In genomic region chr18:3261035-3261392, GRCh38 we compare ENCODE assay signal across 8 cellular contexts. TPM values are rescaled to one million over a fixed set of nuclear protein-coding genes. Genes with fewer than 3 reads are reported as not detected.
DNase-seq lines count a peak whose midpoint lies in the region; ATAC-seq and TF ChIP-seq lines count a peak whose summit lies in the region.

No MANE protein-coding gene starts in this region.

- WGBS in endodermal cell (ENCODE audit: insufficient coverage in 1 of 2, insufficient read length in 1 of 2), 2 experiments = 23 to 27% methylated on average over 3 to 5 of the region's 5 CpGs
- WGBS in neuronal stem cell (ENCODE audit: extremely low coverage in 2 of 2, insufficient read length in 2 of 2, insufficient replicate concordance in 1 of 2), 2 donors = no CpG with 5 or more reads among the region's 5 CpGs

- H3K27ac Mint-ChIP-seq in CD8-positive, alpha-beta T cell = peak overlapping the region; percentile 100
- peak overlapping the region; percentile 99 for H3K27ac Mint-ChIP-seq in endodermal cell

- H4K8ac ChIP-seq in neuronal stem cell (ENCODE audit: low read depth, low read length) = no peak overlapping the region

- no peak overlapping the region for H2BK15ac ChIP-seq in neuronal stem cell (ENCODE audit: low read length)

- peak overlapping the region; percentile 97 for H3K27ac ChIP-seq in CD8-positive, alpha-beta T cell (ENCODE audit: low read depth, low read length)
- H3K27ac ChIP-seq in OCI-LY3 (ENCODE audit: low read length) = peak overlapping the region; percentile 67
- H3K27ac ChIP-seq in endodermal cell (ENCODE audit: low read depth, low read length) = peak overlapping the region; percentile 99
- H3K27ac ChIP-seq in neuronal stem cell (replicated peaks; ENCODE audit: low read length) = peak overlapping the region; percentile 94

- peaks cover 6% of the 10 kb centered on the region for H3K79me1 ChIP-seq in neuronal stem cell (ENCODE audit: low read depth, low read length)

- H3K36me3 Mint-ChIP-seq in CD8-positive, alpha-beta T cell = peaks cover 43% of the 10 kb centered on the region
- H3K36me3 Mint-ChIP-seq in endodermal cell (ENCODE audit: low read depth) = peaks cover 22% of the 10 kb centered on the region

- H3K27me3 ChIP-seq in CD8-positive, alpha-beta T cell (ENCODE audit: insufficient read depth, low read length) = no peaks in the 10 kb centered on the region
- no peaks in the 10 kb centered on the region for H3K27me3 ChIP-seq in OCI-LY3 (ENCODE audit: low read depth, low read length)
- no peaks in the 10 kb centered on the region for H3K27me3 ChIP-seq in endodermal cell (ENCODE audit: control insufficient read depth, insufficient read depth, low read length, poor library complexity, severe bottlenecking)
- H3K27me3 ChIP-seq in neuronal stem cell (ENCODE audit: control insufficient read depth in 3 of 3, insufficient read depth in 3 of 3, low read depth in 1 of 3, low read length in 3 of 3) = no peaks in the 10 kb centered on the region

- no peaks in the 10 kb centered on the region for H3K27me3 Mint-ChIP-seq in CD8-positive, alpha-beta T cell (ENCODE audit: low read depth)
- no peaks in the 10 kb centered on the region for H3K27me3 Mint-ChIP-seq in endodermal cell (ENCODE audit: insufficient read depth)

- no peak overlapping the region for H4K91ac ChIP-seq in neuronal stem cell (ENCODE audit: low read depth, low read length, poor library complexity)

- H2AFZ ChIP-seq in OCI-LY3 (ENCODE audit: low read depth, low read length) (peak overlapping the region; percentile 66), neuronal stem cell (ENCODE audit: low read length) (peak overlapping the region; percentile 99)

- no peak for TF ChIP-seq CTCF in CD8-positive, alpha-beta T cell (IDR thresholded peaks at IDR 0.05)
- TF ChIP-seq CTCF in OCI-LY3 (IDR thresholded peaks at IDR 0.05; ENCODE audit: low read depth, low read length) (no peak), endodermal cell (conservative IDR thresholded peaks at IDR 0.05) (no peak)

- H3K4me3 ChIP-seq in CD8-positive, alpha-beta T cell (ENCODE audit: low read depth, low read length) = peak overlapping the region; percentile 72
- H3K4me3 ChIP-seq in OCI-LY3 (ENCODE audit: low read length) (peak overlapping the region; percentile 82), endodermal cell (ENCODE audit: low read length) (peak overlapping the region; percentile 99), neuronal stem cell (ENCODE audit: low read length in 2 of 2) (peak overlapping the region; percentile 65 to 98)

- no peak overlapping the region for H2BK5ac ChIP-seq in neuronal stem cell (ENCODE audit: low read length)

- no peak overlapping the region for H2BK12ac ChIP-seq in neuronal stem cell (ENCODE audit: low read length)

- peak; percentile 3 for ATAC-seq in CD8-positive, alpha-beta T cell

- H3K36me3 ChIP-seq in CD8-positive, alpha-beta T cell (ENCODE audit: insufficient read depth, low read length) = peaks cover 13% of the 10 kb centered on the region
- peaks cover 27% of the 10 kb centered on the region for H3K36me3 ChIP-seq in OCI-LY3 (replicated peaks; ENCODE audit: low read depth, low read length)
- peaks cover 37% of the 10 kb centered on the region for H3K36me3 ChIP-seq in endodermal cell (ENCODE audit: control insufficient read depth, insufficient read depth, low read length)
- H3K36me3 ChIP-seq in neuronal stem cell (replicated peaks in 1 of 2; ENCODE audit: control insufficient read depth in 2 of 2, insufficient read depth in 2 of 2, low read length in 2 of 2) = peaks cover 6 to 32% of the 10 kb centered on the region in 2 donors

- H3K4me1 Mint-ChIP-seq in CD8-positive, alpha-beta T cell (ENCODE audit: low read depth) = peaks cover 79% of the 10 kb centered on the region
- peaks cover 48% of the 10 kb centered on the region for H3K4me1 Mint-ChIP-seq in endodermal cell

- H4K20me1 ChIP-seq in OCI-LY3 (ENCODE audit: insufficient read depth, low read length) = peaks cover 18% of the 10 kb centered on the region

- CTCF ChIA-PET in CD8-positive, alpha-beta T cell (lab: Charles Lee) = interaction anchor here (0.7 to 2.2 kb wide), 7 partner anchors 10 to 405 kb away, joined by 3 to 7 read pairs (median 4); no protein-coding TSS in a partner anchor

- no peaks in the 10 kb centered on the region for H3K9me3 Mint-ChIP-seq in CD8-positive, alpha-beta T cell
- H3K9me3 Mint-ChIP-seq in endodermal cell = no peaks in the 10 kb centered on the region

- H2BK120ac ChIP-seq in neuronal stem cell (ENCODE audit: low read depth, low read length) = no peak overlapping the region

- H3K4me3 Mint-ChIP-seq in CD8-positive, alpha-beta T cell = peak overlapping the region; percentile 90
- peak overlapping the region; percentile 75 for H3K4me3 Mint-ChIP-seq in endodermal cell

- H3K79me2 ChIP-seq in OCI-LY3 (ENCODE audit: low read length) = peaks cover 47% of the 10 kb centered on the region

- H3K9ac ChIP-seq in OCI-LY3 (ENCODE audit: low read length) = peak overlapping the region; percentile 77
- peak overlapping the region; percentile 92 for H3K9ac ChIP-seq in endodermal cell (ENCODE audit: extremely low read depth, low read length, poor library complexity, severe bottlenecking)
- H3K9ac ChIP-seq in neuronal stem cell (ENCODE audit: low read depth, low read length, poor library complexity) = no peak overlapping the region

- no peak overlapping the region for H3K14ac ChIP-seq in neuronal stem cell (ENCODE audit: low read length)

- peaks cover 46% of the 10 kb centered on the region for H3K4me1 ChIP-seq in CD8-positive, alpha-beta T cell (ENCODE audit: insufficient read depth, low read length)
- H3K4me1 ChIP-seq in OCI-LY3 (ENCODE audit: low read length) (peaks cover 36% of the 10 kb centered on the region), endodermal cell (ENCODE audit: control insufficient read depth, insufficient read depth, low read length) (peaks cover 9% of the 10 kb centered on the region), neuronal stem cell (ENCODE audit: control insufficient read depth in 2 of 2, insufficient read depth in 1 of 2, low read depth in 1 of 2, low read length in 2 of 2) (peaks cover 6 to 8% of the 10 kb centered on the region in 2 donors)

- no peaks in the 10 kb centered on the region for H3K9me3 ChIP-seq in CD8-positive, alpha-beta T cell (ENCODE audit: low read length)
- no peaks in the 10 kb centered on the region for H3K9me3 ChIP-seq in OCI-LY3 (ENCODE audit: insufficient read depth, low read length)
- H3K9me3 ChIP-seq in endodermal cell (ENCODE audit: control insufficient read depth, low read length) = no peaks in the 10 kb centered on the region
- H3K9me3 ChIP-seq in neuronal stem cell (replicated peaks in 1 of 2; ENCODE audit: control insufficient read depth in 2 of 2, insufficient read depth in 1 of 2, low read depth in 1 of 2, low read length in 2 of 2) = no peaks in the 10 kb centered on the region

- H3K4me2 ChIP-seq in OCI-LY3 (ENCODE audit: low read length) = peak overlapping the region; percentile 99
- peak overlapping the region; percentile 52 for H3K4me2 ChIP-seq in neuronal stem cell (ENCODE audit: insufficient read depth, low read length, poor library complexity, severe bottlenecking)

- no peak overlapping the region for H3K23ac ChIP-seq in neuronal stem cell (ENCODE audit: low read depth, low read length, poor library complexity)

- no peak for DNase-seq in CD8-positive, alpha-beta T cell
- DNase-seq in endodermal cell (no peak), neuronal stem cell (ENCODE audit: low spot score) (no peak), KBM-7 (no peak), NCI-H1105 (lab: John Stamatoyannopoulos, UW) (no peak), hypothalamus (lab: John Stamatoyannopoulos, UW) (no peak)
- DNase-seq in effector CD8-positive, alpha-beta T cell (lab: John Stamatoyannopoulos, UW) = no peak

- H3K4ac ChIP-seq in neuronal stem cell (ENCODE audit: low read length) = no peak overlapping the region

- intact Hi-C loops in CD8-positive, alpha-beta T cell (cut with DNase I, micrococcal nuclease) = loop anchor here (1.0 to 5.0 kb wide), 10 partner anchors 9 to 1976 kb away; partner anchors contain the start of genes LPIN2 (in 2 of the 2), MYL12A (in 1 of the 2), SMCHD1 (in 1 of the 2) and TGIF1 (in 1 of the 2)

- in situ Hi-C loops in KBM-7 (cut with MboI; ENCODE audit: low pct_unique_long_range_greater_than_20kb, low sequenced_read_pairs) = no loop called here

- no peak overlapping the region for H3K18ac ChIP-seq in neuronal stem cell (ENCODE audit: low read length)

- H2AK5ac ChIP-seq in neuronal stem cell (ENCODE audit: low read depth, low read length) = no peak overlapping the region

- POLR2A ChIA-PET in CD8-positive, alpha-beta T cell (lab: Charles Lee) = interaction anchor here (1.1 to 4.8 kb wide), 11 partner anchors 12 to 624 kb away, joined by 3 to 131 read pairs (median 4); partner anchors contain the start of genes MYL12A and SMCHD1

RNA-seq across cellular contexts. Expression of gene MYL12B, which starts 0.9 kb away (rescaled TPM):
- 100 to 1,000 TPM; 117 to 132 TPM for total RNA-seq in CD8-positive, alpha-beta T cell
- total RNA-seq in endodermal cell = 100 to 1,000 TPM; 190 to 198 TPM
- 207 TPM for polyA plus RNA-seq in endodermal cell (2013, experiment 1 of 2)
- polyA plus RNA-seq in endodermal cell (2013, experiment 2 of 2) = 210 TPM
- polyA plus RNA-seq in neuronal stem cell (2013, experiment 1 of 2) = 132 TPM
- 130 TPM for polyA plus RNA-seq in neuronal stem cell (2013, experiment 2 of 2)

RNA-seq across cellular contexts. Expression of gene MYL12A, which starts 13.4 kb away (rescaled TPM):
- total RNA-seq in CD8-positive, alpha-beta T cell = 100 to 1,000 TPM; 129 to 137 TPM
- total RNA-seq in endodermal cell = 100 to 1,000 TPM; 267 to 271 TPM
- polyA plus RNA-seq in endodermal cell (2013, experiment 1 of 2) = 246 TPM
- polyA plus RNA-seq in endodermal cell (2013, experiment 2 of 2) = 268 TPM
- 183 TPM for polyA plus RNA-seq in neuronal stem cell (2013, experiment 1 of 2)
- 185 TPM for polyA plus RNA-seq in neuronal stem cell (2013, experiment 2 of 2)

RNA-seq across cellular contexts. Expression of gene MYOM1, which starts 41.2 kb away (rescaled TPM):
- 1 to 10 TPM; 2.7 to 3.3 TPM for total RNA-seq in CD8-positive, alpha-beta T cell
- total RNA-seq in endodermal cell = under 1 TPM; 0.49 to 0.88 TPM
- polyA plus RNA-seq in endodermal cell (2013, experiment 1 of 2) = 0.43 TPM
- 0.37 TPM for polyA plus RNA-seq in endodermal cell (2013, experiment 2 of 2)
- 0.42 TPM for polyA plus RNA-seq in neuronal stem cell (2013, experiment 1 of 2)
- 0.46 TPM for polyA plus RNA-seq in neuronal stem cell (2013, experiment 2 of 2)
